1 cellular context compared by ENCODE assay signal in genomic region chr6:35728663-35729348, GRCh38.
TF ChIP-seq lines count a peak whose summit lies in the region.

No MANE protein-coding gene starts in this region.

TF ChIP-seq in HepG2, 621 proteins besides CTCF, POLR2A, EP300 and RAD21 (continued from another document and continues in another):
- no peak for TF ChIP-seq HNF1B (CRISPR knock-in tag; IDR thresholded peaks at IDR 0.05)
- TF ChIP-seq THAP8 (CRISPR knock-in tag; IDR thresholded peaks at IDR 0.05; ENCODE audit: borderline replicate concordance): no peak
- TF ChIP-seq MAZ (IDR thresholded peaks at IDR 0.05; ENCODE audit: borderline replicate concordance, low read depth, low read length): no peak
- TF ChIP-seq MAZ (CRISPR knock-in tag; IDR thresholded peaks at IDR 0.05; ENCODE audit: low read depth): no peak
- no peak for TF ChIP-seq CSRNP2 (CRISPR knock-in tag; conservative IDR thresholded peaks at IDR 0.05; ENCODE audit: low read depth)
- TF ChIP-seq ZNF530 (CRISPR knock-in tag; IDR thresholded peaks at IDR 0.05; ENCODE audit: low read depth): no peak
- no peak for TF ChIP-seq PAX8 (CRISPR knock-in tag; IDR thresholded peaks at IDR 0.05; ENCODE audit: borderline replicate concordance)
- TF ChIP-seq ZNF431 (CRISPR knock-in tag; IDR thresholded peaks at IDR 0.05; ENCODE audit: borderline replicate concordance, low read depth): no peak
- no peak for TF ChIP-seq MEIS1 (CRISPR knock-in tag; IDR thresholded peaks at IDR 0.05; ENCODE audit: borderline replicate concordance)
- 0 out of 2 replicates have a peak, but pooled peaks have one; percentile 31 for TF ChIP-seq ZNF788 (CRISPR knock-in tag; IDR thresholded peaks at IDR 0.05; ENCODE audit: borderline replicate concordance)
- TF ChIP-seq BORCS8-MEF2B (CRISPR knock-in tag; IDR thresholded peaks at IDR 0.05): no peak
- TF ChIP-seq PRDM10 (CRISPR knock-in tag; IDR thresholded peaks at IDR 0.05; ENCODE audit: low read depth): no peak
- TF ChIP-seq LCORL (IDR thresholded peaks at IDR 0.05): no peak
- TF ChIP-seq LCORL (CRISPR knock-in tag; IDR thresholded peaks at IDR 0.05): no peak; the same call in 1 of the 2 replicates
- TF ChIP-seq ZNF510 (CRISPR knock-in tag; IDR thresholded peaks at IDR 0.05; ENCODE audit: low read depth): no peak
- TF ChIP-seq ARNTL (CRISPR knock-in tag; IDR thresholded peaks at IDR 0.05): no peak
- TF ChIP-seq ZKSCAN1 (IDR thresholded peaks at IDR 0.05; ENCODE audit: low read length): no peak
- TF ChIP-seq ZNF800 (CRISPR knock-in tag; IDR thresholded peaks at IDR 0.05): no peak; the same call in 1 of the 2 replicates
- no peak for TF ChIP-seq ZKSCAN8 (CRISPR knock-in tag; IDR thresholded peaks at IDR 0.05; ENCODE audit: borderline replicate concordance)
- no peak for TF ChIP-seq DBP (CRISPR knock-in tag; IDR thresholded peaks at IDR 0.05; ENCODE audit: not compliant biosample characterization)
- TF ChIP-seq ZNF207 (IDR thresholded peaks at IDR 0.05; ENCODE audit: borderline replicate concordance): no peak
- TF ChIP-seq FOXC1 (CRISPR knock-in tag; IDR thresholded peaks at IDR 0.05; ENCODE audit: borderline replicate concordance): no peak
- TF ChIP-seq ZFP90 (CRISPR knock-in tag; IDR thresholded peaks at IDR 0.05; ENCODE audit: borderline replicate concordance): 0 out of 2 replicates have a peak, but pooled peaks have one; percentile 33
- TF ChIP-seq ZBTB42 (CRISPR knock-in tag; IDR thresholded peaks at IDR 0.05): no peak
- no peak for TF ChIP-seq XRCC5 (optimal IDR thresholded peaks at IDR 0.05; ENCODE audit: low read length)
- no peak for TF ChIP-seq FOXK1 (CRISPR knock-in tag; IDR thresholded peaks at IDR 0.05; ENCODE audit: borderline replicate concordance, low read depth)
- TF ChIP-seq ZFAT (CRISPR knock-in tag; conservative IDR thresholded peaks at IDR 0.05): no peak
- no peak for TF ChIP-seq THRA (CRISPR knock-in tag; IDR thresholded peaks at IDR 0.05; ENCODE audit: borderline replicate concordance)
- TF ChIP-seq ZNF564 (CRISPR knock-in tag; IDR thresholded peaks at IDR 0.05): 0 out of 2 replicates have a peak, but pooled peaks have one; percentile 39
- no peak for TF ChIP-seq TRAFD1 (CRISPR knock-in tag; IDR thresholded peaks at IDR 0.05; ENCODE audit: borderline replicate concordance)
- TF ChIP-seq DMTF1 (CRISPR knock-in tag; IDR thresholded peaks at IDR 0.05): no peak
- TF ChIP-seq ARID4A (CRISPR knock-in tag; IDR thresholded peaks at IDR 0.05; ENCODE audit: borderline replicate concordance): no peak
- TF ChIP-seq ZNF816 (CRISPR knock-in tag; IDR thresholded peaks at IDR 0.05; ENCODE audit: borderline replicate concordance): no peak
- TF ChIP-seq YY1 (IDR thresholded peaks at IDR 0.05; ENCODE audit: insufficient read depth, insufficient replicate concordance, low read depth, low read length): no peak
- TF ChIP-seq ADNP (CRISPR knock-in tag; IDR thresholded peaks at IDR 0.05): no peak
- TF ChIP-seq POLR2G (IDR thresholded peaks at IDR 0.05; ENCODE audit: low read depth, low read length): no peak
- no peak for TF ChIP-seq HNRNPH1 (optimal IDR thresholded peaks at IDR 0.05; ENCODE audit: low read depth, low read length)
- no peak for TF ChIP-seq ZNF761 (CRISPR knock-in tag; conservative IDR thresholded peaks at IDR 0.05)
- TF ChIP-seq THAP7 (CRISPR knock-in tag; IDR thresholded peaks at IDR 0.05): no peak
